14 cellular contexts compared by ENCODE assay signal in the genomic region with DNA sequence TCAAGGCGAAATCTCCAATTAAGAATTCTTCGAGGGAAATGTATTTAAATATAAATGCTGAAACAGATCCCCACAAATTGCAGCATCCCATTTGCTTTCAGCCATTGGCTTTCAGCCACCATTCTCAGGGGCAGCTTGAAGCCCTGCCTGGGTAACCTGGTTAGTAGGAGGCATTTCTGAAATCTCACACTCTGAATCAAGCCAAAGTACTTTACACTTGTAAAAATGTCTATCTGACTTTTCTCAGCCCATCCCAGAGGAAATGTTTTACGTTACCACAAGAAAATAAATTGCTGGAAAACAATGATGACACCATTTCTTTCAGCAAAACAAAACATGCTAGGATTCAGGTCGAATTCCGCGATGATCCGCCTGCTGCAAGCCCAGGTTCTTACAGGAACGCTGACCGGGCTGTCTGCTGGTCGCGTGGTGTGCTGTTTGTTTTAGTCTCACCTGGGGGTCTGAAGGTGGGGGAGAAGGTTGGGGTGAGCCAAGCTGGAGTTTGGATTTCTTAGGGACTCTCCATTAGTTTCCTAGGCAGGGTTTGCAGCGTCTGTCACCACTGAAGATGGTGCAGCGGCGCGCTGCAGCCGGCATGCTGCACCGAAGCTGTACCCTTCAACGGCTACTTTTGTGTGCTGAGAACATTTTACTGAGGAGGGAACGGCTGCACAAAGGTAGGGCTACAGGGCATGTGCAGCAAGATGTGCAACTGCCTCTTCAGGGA. TPM values are rescaled to one million over a fixed set of nuclear protein-coding genes. Genes with fewer than 3 reads are reported as not detected.
DNase-seq lines count a peak whose midpoint lies in the region; ATAC-seq and TF ChIP-seq lines count a peak whose summit lies in the region.
"Had no signal": no experiment of that assay in that cellular context is flagged by ENCODE, and none has a peak within 500 bp of the region (broad histone marks: within the 10 kb centered on the region; RNA-seq: fewer than 3 reads in every experiment).

No MANE protein-coding gene starts in this region.

- peak overlapping the region; percentile 35 for H3K4me3 ChIP-seq in left ventricle myocardium inferior
- peak overlapping the region in 2 of 3 donors; percentile 30 to 48 for H3K4me3 ChIP-seq in breast epithelium
- H3K4me3 ChIP-seq in mucosa of descending colon = no peak overlapping the region
- H3K4me3 ChIP-seq: uterus had no signal

- peaks cover 8% of the 10 kb centered on the region for H3K4me1 ChIP-seq in left ventricle myocardium inferior
- H3K4me1 ChIP-seq in breast epithelium = no peaks in the 10 kb centered on the region
- H3K4me1 ChIP-seq in mucosa of descending colon (ENCODE audit: low read depth) = no peaks in the 10 kb centered on the region
- H3K4me1 ChIP-seq: uterus had no signal

- H3K27ac ChIP-seq in left ventricle myocardium inferior (replicated peaks) (no peak overlapping the region), breast epithelium (no peak overlapping the region)
- H3K27ac ChIP-seq: uterus had no signal

- H3K9me3 Mint-ChIP-seq in type B pancreatic cell = peaks cover 4% of the 10 kb centered on the region

- TF ChIP-seq POLR2A in breast epithelium (IDR thresholded peaks at IDR 0.05) = no peak

- H3K9me3 ChIP-seq in left ventricle myocardium inferior (replicated peaks) (no peaks in the 10 kb centered on the region), breast epithelium (no peaks in the 10 kb centered on the region), mucosa of descending colon (no peaks in the 10 kb centered on the region)
- H3K9me3 ChIP-seq: uterus had no signal

- ATAC-seq in Right ventricle myocardium inferior = no peak
- no peak for ATAC-seq in mucosa of descending colon
- ATAC-seq: activated CD8-positive, alpha-beta T cell treated with anti-CD3 and anti-CD28 coated beads, Interleukin-2, amount 10 ng/mL, durations not matched to agents 7 days and 5 days; activated naive CD4-positive, alpha-beta T cell treated with anti-CD3 and anti-CD28 coated beads, Interleukin-2, amount 50 U/mL, for 72 hours had no signal

- H3K36me3 ChIP-seq in left ventricle myocardium inferior (no peaks in the 10 kb centered on the region), breast epithelium (no peaks in the 10 kb centered on the region), mucosa of descending colon (ENCODE audit: low read depth) (no peaks in the 10 kb centered on the region)
- H3K36me3 ChIP-seq: uterus had no signal

- TF ChIP-seq CTCF in left ventricle myocardium inferior (IDR thresholded peaks at IDR 0.05; ENCODE audit: borderline replicate concordance) (no peak), breast epithelium (IDR thresholded peaks at IDR 0.05) (no peak), type B pancreatic cell (conservative IDR thresholded peaks at IDR 0.05) (no peak), mucosa of descending colon (IDR thresholded peaks at IDR 0.05) (no peak), GM13976 (IDR thresholded peaks at IDR 0.05; ENCODE audit: borderline replicate concordance, control extremely low read depth, extremely low read depth, insufficient read depth, missing control alignments) (no peak)

- in situ Hi-C loops in GM13976 (cut with MboI; ENCODE audit: low sequenced_read_pairs, unreplicated experiment) = no loop called here

- no peaks in the 10 kb centered on the region for H3K36me3 Mint-ChIP-seq in type B pancreatic cell
- H3K36me3 Mint-ChIP-seq: activated naive CD4-positive, alpha-beta T cell treated with anti-CD3 and anti-CD28 coated beads, Interleukin-2, amount 50 U/mL, for 72 hours had no signal

- no peak for DNase-seq in left ventricle myocardium inferior
- DNase-seq in Right ventricle myocardium inferior (ENCODE audit: missing footprints) = no peak
- DNase-seq in breast epithelium (ENCODE audit: low spot score in 2 of 2) = no peak
- DNase-seq in left kidney (ENCODE audit: low read depth, low spot score) = peak; percentile 39
- no peak for DNase-seq in type B pancreatic cell (ENCODE audit: extremely low spot score, unreplicated experiment)
- DNase-seq in mucosa of descending colon = no peak
- DNase-seq in GM13976 (ENCODE audit: low spot score) = no peak
- DNase-seq in NCI-H2081 treated with DMSO at 0.1 percent for 48 hours (lab: John Stamatoyannopoulos, UW) = no peak
- DNase-seq: activated CD8-positive, alpha-beta T cell treated with anti-CD3 and anti-CD28 coated beads, Interleukin-2, amount 10 ng/mL, durations not matched to agents 7 days and 5 days; AML-193; NCI-H1048; uterus had no signal

- H3K4me3 Mint-ChIP-seq in type B pancreatic cell = peak overlapping the region; percentile 73
- H3K4me3 Mint-ChIP-seq: activated CD8-positive, alpha-beta T cell treated with anti-CD3 and anti-CD28 coated beads, Interleukin-2, amount 10 ng/mL, durations not matched to agents 7 days and 5 days had no signal

- intact Hi-C loops in left ventricle myocardium inferior (cut with micrococcal nuclease) = no loop called here
- intact Hi-C loops in Right ventricle myocardium inferior (cut with DNase I) = no loop called here
- intact Hi-C loops in breast epithelium (cut with DNase I; ENCODE audit: low total_unique reads) = no loop called here
- intact Hi-C loops in mucosa of descending colon (cut with DNase I, micrococcal nuclease) = no loop called here

- peaks cover 64% of the 10 kb centered on the region for H3K27me3 Mint-ChIP-seq in type B pancreatic cell

- H3K4me1 Mint-ChIP-seq in type B pancreatic cell (ENCODE audit: unreplicated experiment) = no peaks in the 10 kb centered on the region

- peaks cover 82% of the 10 kb centered on the region for H3K27me3 ChIP-seq in left ventricle myocardium inferior (ENCODE audit: low read depth)
- H3K27me3 ChIP-seq in breast epithelium = no peaks in the 10 kb centered on the region
- H3K27me3 ChIP-seq: uterus had no signal

- no peak overlapping the region for H3K27ac Mint-ChIP-seq in type B pancreatic cell
- H3K27ac Mint-ChIP-seq: activated CD8-positive, alpha-beta T cell treated with anti-CD3 and anti-CD28 coated beads, Interleukin-2, amount 10 ng/mL, durations not matched to agents 7 days and 5 days; activated naive CD4-positive, alpha-beta T cell treated with anti-CD3 and anti-CD28 coated beads, Interleukin-2, amount 50 U/mL, for 72 hours had no signal

RNA-seq across cellular contexts. Expression of gene GCC1, which starts 48.8 kb away (rescaled TPM):
- total RNA-seq in left ventricle myocardium inferior (6.8 TPM), Right ventricle myocardium inferior (7.5 TPM), breast epithelium (10 to 100 TPM; 17.8 to 23.6 (median 19.0) TPM), type B pancreatic cell (ENCODE audit: low replicate concordance) (15.6 and 21.4 TPM in 2 replicates), mucosa of descending colon (10 to 100 TPM; 14.8 to 18.0 (median 17.8) TPM)

RNA-seq across cellular contexts. Expression of gene ARF5, which starts 51.6 kb away (rescaled TPM):
- total RNA-seq in left ventricle myocardium inferior (67.2 TPM), Right ventricle myocardium inferior (78.1 TPM), breast epithelium (100 to 1,000 TPM; 134 to 154 (median 149) TPM), type B pancreatic cell (ENCODE audit: low replicate concordance) (189 and 190 TPM in 2 replicates), mucosa of descending colon (100 to 1,000 TPM in 2 of 3 donors, 10 to 100 TPM in 1; 94.3 to 160 (median 141) TPM)

RNA-seq across cellular contexts. Expression of gene FSCN3, which starts 56.9 kb away (rescaled TPM):
- total RNA-seq in left ventricle myocardium inferior (not detected), Right ventricle myocardium inferior (0.38 TPM), breast epithelium (1 to 10 TPM in 1 of 3 donors, under 1 TPM in 1, not detected in 1; 0.64 to 1.8 TPM), type B pancreatic cell (ENCODE audit: low replicate concordance) (1.4 and 1.6 TPM in 2 replicates), mucosa of descending colon (1 to 10 TPM in 1 of 3 donors, under 1 TPM in 2; 0.35 to 1.0 (median 0.52) TPM)
- total RNA-seq: mucosa of gallbladder had no signal
